Comparison of ENCODE assay signal across 32 cellular contexts in genomic region chr9:130927338-130927737, GRCh38. TPM values are rescaled to one million over a fixed set of nuclear protein-coding genes. Genes with fewer than 3 reads are reported as not detected.
A peak's percentile ranks its signal among the peaks of the same experiment; 100 is the strongest.
DNase-seq lines count a peak whose midpoint lies in the region; ATAC-seq, FAIRE-seq and TF ChIP-seq lines count a peak whose summit lies in the region.
"Had no signal": no experiment of that assay in that cellular context is flagged by ENCODE, and none has a peak within 500 bp of the region (broad histone marks: within the 10 kb centered on the region; RNA-seq: fewer than 3 reads in every experiment).

No MANE protein-coding gene starts in this region.

- ATAC-seq in A549 (no peak), PC-3 (no peak), HG02588 (IDR thresholded peaks at IDR 0.05; ENCODE audit: unreplicated experiment) (no peak)
- ATAC-seq: heart left ventricle, left cardiac atrium, psoas muscle had no signal

- intact Hi-C loops in PC-3 (cut with micrococcal nuclease): no loop called here

- H4K20me1 ChIP-seq in PC-3 (ENCODE audit: low read length): no peaks in the 10 kb centered on the region

- no peak for TF ChIP-seq POLR2A in A549 (IDR thresholded peaks at IDR 0.05; ENCODE audit: low read length)

- no peak for TF ChIP-seq RAD21 in A549 (conservative IDR thresholded peaks at IDR 0.05 in 1 of 2, IDR thresholded peaks at IDR 0.05 in 1 of 2)

- no peak overlapping the region for H3K27ac Mint-ChIP-seq in chondrocyte (ENCODE audit: unreplicated experiment)
- H3K27ac Mint-ChIP-seq: activated naive CD8-positive, alpha-beta T cell treated with anti-CD3 and anti-CD28 coated beads, Interleukin-2, amount 50 U/mL, for 24 hours; memory B cell had no signal

- H3K27ac ChIP-seq in A549 (peak overlapping the region; percentile 82 to 93), PC-3 (ENCODE audit: low read length) (peak overlapping the region; percentile 100), epithelial cell of prostate (peak overlapping the region; percentile 86)
- H3K27ac ChIP-seq: heart left ventricle, HL-60, psoas muscle, skin epidermis, upper lobe of left lung had no signal

- no peaks in the 10 kb centered on the region for H3K27me3 ChIP-seq in PC-3 (ENCODE audit: low read length)
- H3K27me3 ChIP-seq: upper lobe of left lung had no signal

- H3K4me3 Mint-ChIP-seq in chondrocyte (ENCODE audit: unreplicated experiment): no peak overlapping the region
- H3K4me3 Mint-ChIP-seq: activated naive CD8-positive, alpha-beta T cell treated with anti-CD3 and anti-CD28 coated beads, Interleukin-2, amount 50 U/mL, for 24 hours; memory B cell had no signal

- peaks cover 4% of the 10 kb centered on the region for H3K27me3 Mint-ChIP-seq in chondrocyte (ENCODE audit: low read depth)

- no peaks in the 10 kb centered on the region for H3K9me2 ChIP-seq in PC-3 (replicated peaks; ENCODE audit: low read length)

- H3K4me1 ChIP-seq in A549: peaks cover 29% of the 10 kb centered on the region
- peaks cover 32% of the 10 kb centered on the region for H3K4me1 ChIP-seq in PC-3 (ENCODE audit: insufficient read depth, low read length)
- H3K4me1 ChIP-seq: Caco-2, psoas muscle had no signal

- no peaks in the 10 kb centered on the region for H3K9me3 ChIP-seq in A549
- no peaks in the 10 kb centered on the region for H3K9me3 ChIP-seq in PC-3 (ENCODE audit: low read length)
- H3K9me3 ChIP-seq: Caco-2, heart left ventricle, psoas muscle, upper lobe of left lung had no signal

- H2AFZ ChIP-seq in PC-3 (ENCODE audit: low read length): no peak overlapping the region

- H3K4me3 ChIP-seq in A549 (no peak overlapping the region), PC-3 (ENCODE audit: low read length) (no peak overlapping the region)
- H3K4me3 ChIP-seq: heart left ventricle, psoas muscle, skin epidermis, upper lobe of left lung had no signal

- FAIRE-seq in A549 (lab: Jason Lieb, UNC) (no peak), D721Med (lab: Jason Lieb, UNC) (no peak)
- FAIRE-seq: H1 had no signal

- H3K9me3 Mint-ChIP-seq in chondrocyte (ENCODE audit: low read depth): no peaks in the 10 kb centered on the region
- H3K9me3 Mint-ChIP-seq: activated naive CD8-positive, alpha-beta T cell treated with anti-CD3 and anti-CD28 coated beads, Interleukin-2, amount 50 U/mL, for 24 hours; brain; memory B cell had no signal

- TF ChIP-seq CTCF in A549 (IDR thresholded peaks at IDR 0.05): no peak
- TF ChIP-seq CTCF in PC-3 (conservative IDR thresholded peaks at IDR 0.05; ENCODE audit: low read depth, low read length): no peak
- no peak for TF ChIP-seq CTCF in chondrocyte (IDR thresholded peaks at IDR 0.05)
- TF ChIP-seq CTCF in D721Med (IDR thresholded peaks at IDR 0.05; ENCODE audit: insufficient read depth, missing control alignments): no peak

- peaks cover 12% of the 10 kb centered on the region for H3K4me1 Mint-ChIP-seq in chondrocyte (ENCODE audit: low read depth)
- H3K4me1 Mint-ChIP-seq: activated naive CD8-positive, alpha-beta T cell treated with anti-CD3 and anti-CD28 coated beads, Interleukin-2, amount 50 U/mL, for 24 hours had no signal

- WGBS in A549 (ENCODE audit: missing lambda C conversion rate): 82% methylated on average over 9 of the region's 10 CpGs

- DNase-seq in A549 (ENCODE audit: low read depth in 1 of 2, low spot score in 1 of 2): no peak
- DNase-seq in EH (ENCODE audit: low read depth): peak; percentile 36
- DNase-seq in PC-3: peak; percentile 42
- no peak for DNase-seq in epithelial cell of prostate (ENCODE audit: low read depth, low spot score)
- no peak for DNase-seq in chondrocyte (ENCODE audit: low spot score)
- no peak for DNase-seq in D721Med (ENCODE audit: insufficient read length, low spot score)
- no peak for DNase-seq in NCI-H1092 (lab: John Stamatoyannopoulos, UW)
- DNase-seq: activated CD4-positive, alpha-beta T cell treated with anti-CD3 and anti-CD28 coated beads for 4 hours; activated CD8-positive, alpha-beta memory T cell treated with anti-CD3 and anti-CD28 coated beads for 24 hours; activated gamma-delta T cell; activated naive CD8-positive, alpha-beta T cell treated with anti-CD3 and anti-CD28 coated beads, Interleukin-2, amount 50 U/mL, for 24 hours; activated T-cell treated with anti-CD3 and anti-CD28 coated beads, Interleukin-2, amount 50 U/mL, for 1 hour; C1 segment of cervical spinal cord; Caco-2; heart left ventricle; left cardiac atrium; NCI-H1105 treated with DMSO at 0.1 percent for 48 hours; psoas muscle; stimulated activated CD4-positive, alpha-beta T cell treated with anti-CD3 and anti-CD28 coated beads, Interleukin-1b, Interleukin-23, amount 100 ng/mL, for 48 hours; substantia nigra; upper lobe of left lung had no signal

- no peak for TF ChIP-seq EP300 in A549 (IDR thresholded peaks at IDR 0.05)

- H3K36me3 Mint-ChIP-seq in chondrocyte (ENCODE audit: low read depth): peaks cover 4% of the 10 kb centered on the region
- H3K36me3 Mint-ChIP-seq: brain, memory B cell had no signal

- no peaks in the 10 kb centered on the region for H3F3A ChIP-seq in PC-3 (ENCODE audit: low read length, unreplicated experiment)

- CTCF ChIA-PET in A549 (lab: Yijun Ruan, JAX) (interaction anchor here (0.8 to 5.2 kb wide), 13 partner anchors 8 to 128 kb away, joined by 3 to 32 read pairs (median 7); no protein-coding TSS in a partner anchor), PC-3 (lab: Charles Lee) (interaction anchor here (0.6 kb wide), 1 partner anchor 156 kb away, joined by 3 read pairs; no protein-coding TSS in a partner anchor)

- peak overlapping the region; percentile 92 for H3K9ac ChIP-seq in PC-3 (ENCODE audit: low read length)

- no peaks in the 10 kb centered on the region for H3K36me3 ChIP-seq in PC-3 (ENCODE audit: low read depth, low read length)
- H3K36me3 ChIP-seq: heart left ventricle, upper lobe of left lung had no signal

- H3K4me2 ChIP-seq in A549: peak overlapping the region; percentile 91
- peak overlapping the region; percentile 98 for H3K4me2 ChIP-seq in PC-3 (ENCODE audit: low read length)

- POLR2A ChIA-PET in A549 (lab: Yijun Ruan, JAX) (interaction anchor here (1.1 kb wide), 1 partner anchor 35 kb away, joined by 3 read pairs; no protein-coding TSS in a partner anchor), PC-3 (lab: Charles Lee; ENCODE audit: unreplicated experiment) (no interaction called here)

- TSS peak; percentile 83 for BruUV-seq in PC-3 (replicated peaks; lab: Mats Ljungman, UMichigan)

- no peaks in the 10 kb centered on the region for H3K79me2 ChIP-seq in PC-3 (ENCODE audit: low read length)

TF ChIP-seq in A549, 52 proteins besides CTCF, POLR2A, EP300 and RAD21:
- TF ChIP-seq EHF (CRISPR knock-in tag; IDR thresholded peaks at IDR 0.05) (no peak), KDM1A (IDR thresholded peaks at IDR 0.05; ENCODE audit: low read depth) (no peak)
TF ChIP-seq in A549: peak in this region for 0.

RNA-seq across cellular contexts. Expression of gene FIBCD1, which starts 11.7 kb away (rescaled TPM):
- polyA plus RNA-seq in A549 (2011; rRNA removed) (4.8 and 4.9 TPM in 2 replicates), A549 (2017; fragmentation: RNase III; extraction: RNeasy Plus Mini Kit Qiagen cat#74134 plus additional on column Dnase treatment) (3.5 to 5.0 TPM (median 4.8 TPM) in 3 replicates)
- 4.9 and 6.2 TPM in 2 replicates for polyA plus RNA-seq in A549 (2012; cell fraction: cytosol; rRNA removed)
- 8.9 and 11.6 TPM in 2 replicates for polyA plus RNA-seq in A549 (2012; cell fraction: nucleus; rRNA removed)
- 2.9 and 3.1 TPM in 2 replicates for polyA minus RNA-seq in A549 (2011; rRNA and poly(A)+ RNA removed)
- total RNA-seq in PC-3 (2014; rRNA removed) (7.5 and 8.9 TPM in 2 replicates), chondrocyte (6.8 to 81.5 TPM (median 8.3 TPM) in 3 replicates)
- total RNA-seq: Caco-2; psoas muscle; T-helper 1 cell treated with Interleukin-12 subunit alpha and Interleukin-12 subunit beta and Interleukin-4 antibody, amounts not matched to agents 30 ng/mL and 1 ng/mL, for 36 hours had no signal

RNA-seq across cellular contexts. Expression of gene QRFP, which starts 30.7 kb away (rescaled TPM):
- not detected in 2 replicates for polyA plus RNA-seq in A549 (2011; rRNA removed)
- polyA plus RNA-seq in A549 (2012; cell fraction: cytosol; rRNA removed): not detected in 2 replicates
- not detected in 2 replicates for polyA plus RNA-seq in A549 (2012; cell fraction: nucleus; rRNA removed)
- not detected in 3 replicates for polyA plus RNA-seq in A549 (2017; fragmentation: RNase III; extraction: RNeasy Plus Mini Kit Qiagen cat#74134 plus additional on column Dnase treatment)
- polyA minus RNA-seq in A549 (2011; rRNA and poly(A)+ RNA removed): not detected in 2 replicates
- not detected in 2 replicates for total RNA-seq in PC-3 (2014; rRNA removed)
- not detected in 3 replicates for total RNA-seq in chondrocyte
- total RNA-seq: A673; Caco-2; cerebellum; H1; heart left ventricle; left cardiac atrium; myocyte; psoas muscle; SK-MEL-5; T-helper 1 cell treated with Interleukin-12 subunit alpha and Interleukin-12 subunit beta and Interleukin-4 antibody, amounts not matched to agents 30 ng/mL and 1 ng/mL, for 36 hours; upper lobe of left lung had no signal
- polyA plus RNA-seq: H1, heart left ventricle had no signal

Comparison
In these comparisons a context has a peak if more than half of its experiments do, and no peak if none do; other contexts are left out.
1. DNase-seq: peak in EH (single experiment) and PC-3 (single experiment); none in A549 (0 of 2), epithelial cell of prostate (single experiment), chondrocyte (single experiment), D721Med (single experiment) and NCI-H1092 (single experiment).
2. Peak in every context shown above with its lines, with median percentiles within 50 percentile points of each other: H3K27ac ChIP-seq.